In the genomic region with DNA sequence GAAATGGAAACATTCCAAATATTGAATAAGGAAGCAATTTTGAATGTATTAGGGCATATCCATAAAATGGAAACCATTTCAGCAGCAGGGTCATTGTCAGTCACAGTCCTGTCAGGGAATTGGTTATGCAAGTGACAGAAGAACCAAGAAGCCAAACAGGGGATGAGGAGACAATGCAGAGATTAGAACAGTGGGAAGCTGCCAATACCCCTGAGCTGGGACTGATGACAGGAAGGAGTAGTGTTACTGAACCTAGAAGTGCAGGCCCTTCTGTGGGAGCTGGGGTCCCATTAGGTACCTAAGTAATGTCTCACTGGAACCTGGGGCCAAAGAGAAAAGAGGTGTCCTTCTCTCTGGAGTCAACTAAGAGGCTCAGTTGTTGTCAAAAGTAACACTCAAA, we compare ENCODE assay signal across 22 cellular contexts. TPM values are rescaled to one million over a fixed set of nuclear protein-coding genes. Genes with fewer than 3 reads are reported as not detected.
DNase-seq lines count a peak whose midpoint lies in the region; ATAC-seq and TF ChIP-seq lines count a peak whose summit lies in the region.
"Had no signal": no experiment of that assay in that cellular context is flagged by ENCODE, and none has a peak within 500 bp of the region (broad histone marks: within the 10 kb centered on the region; RNA-seq: fewer than 3 reads in every experiment).

No MANE protein-coding gene starts in this region.

- peak overlapping the region; percentile 35 for H2AK5ac ChIP-seq in H9 (ENCODE audit: insufficient read length, low read length)
- H2AK5ac ChIP-seq in neuronal stem cell (ENCODE audit: low read depth, low read length), result no peak overlapping the region

- H3K4me2 ChIP-seq in H9 (ENCODE audit: insufficient read depth, insufficient read length, low read length), result no peak overlapping the region
- H3K4me2 ChIP-seq in neuronal stem cell (ENCODE audit: insufficient read depth, low read length, poor library complexity, severe bottlenecking), result no peak overlapping the region
- H3K4me2 ChIP-seq: A549; BLaER1 treated with 17β-estradiol and CSF1 and Interleukin-3, amounts not matched to agents 10 nM and 100 nM had no signal

- H2BK12ac ChIP-seq in H9 (ENCODE audit: insufficient read length, low read depth, low read length) (no peak overlapping the region), neuronal stem cell (ENCODE audit: low read length) (no peak overlapping the region)

- no peak overlapping the region for H4K91ac ChIP-seq in H9 (ENCODE audit: insufficient read length, low read depth, low read length)
- H4K91ac ChIP-seq in neuronal stem cell (ENCODE audit: low read depth, low read length, poor library complexity), result no peak overlapping the region

- no peak for TF ChIP-seq CTCF in left ventricle myocardium inferior (IDR thresholded peaks at IDR 0.05; ENCODE audit: borderline replicate concordance)
- no peak for TF ChIP-seq CTCF in H9 (conservative IDR thresholded peaks at IDR 0.05)

- H3K4ac ChIP-seq in H9 (ENCODE audit: low read depth, low read length) (no peak overlapping the region), neuronal stem cell (ENCODE audit: low read length) (no peak overlapping the region)

- H3K18ac ChIP-seq in H9 (ENCODE audit: insufficient read length, low read depth, low read length) (no peak overlapping the region), neuronal stem cell (ENCODE audit: low read length) (no peak overlapping the region)

- no peaks in the 10 kb centered on the region for H3K9me3 Mint-ChIP-seq in H9
- H3K9me3 Mint-ChIP-seq: CD4-positive, alpha-beta T cell; CD8-positive, alpha-beta memory T cell had no signal

- H4K8ac ChIP-seq in H9 (replicated peaks; ENCODE audit: insufficient read length, low read depth, low read length), result no peak overlapping the region
- H4K8ac ChIP-seq in neuronal stem cell (ENCODE audit: low read depth, low read length), result peak overlapping the region; percentile 65

- H3K4me3 ChIP-seq in left ventricle myocardium inferior, result no peak overlapping the region
- H3K4me3 ChIP-seq in neuronal stem cell (ENCODE audit: low read length in 2 of 2), result no peak overlapping the region
- H3K4me3 ChIP-seq: A549; BLaER1 treated with 17β-estradiol and CSF1 and Interleukin-3, amounts not matched to agents 10 nM and 100 nM had no signal

- no peaks in the 10 kb centered on the region; the same call in 1 of the 2 replicates for H3K27me3 Mint-ChIP-seq in H9 (ENCODE audit: low read depth)
- H3K27me3 Mint-ChIP-seq: CD4-positive, alpha-beta T cell; CD8-positive, alpha-beta memory T cell had no signal

- H3K56ac ChIP-seq in H9 (ENCODE audit: insufficient read length, low read depth, low read length), result no peak overlapping the region

- H3T11ph ChIP-seq in H9 (ENCODE audit: low read length), result no peak overlapping the region

- H2AFZ ChIP-seq in H9 (ENCODE audit: low read length) (no peak overlapping the region), neuronal stem cell (ENCODE audit: low read length) (no peak overlapping the region)

- H3K27ac ChIP-seq in left ventricle myocardium inferior (replicated peaks), result no peak overlapping the region
- H3K27ac ChIP-seq in H9 (ENCODE audit: insufficient read length, low read depth, low read length), result no peak overlapping the region
- H3K27ac ChIP-seq in neuronal stem cell (replicated peaks; ENCODE audit: low read length), result no peak overlapping the region
- H3K27ac ChIP-seq: A549; BLaER1 treated with 17β-estradiol and CSF1 and Interleukin-3, amounts not matched to agents 10 nM and 100 nM had no signal

- H3K27me3 ChIP-seq in left ventricle myocardium inferior (ENCODE audit: low read depth), result no peaks in the 10 kb centered on the region
- H3K27me3 ChIP-seq in H9 (ENCODE audit: insufficient read depth, low read length), result no peaks in the 10 kb centered on the region
- no peaks in the 10 kb centered on the region for H3K27me3 ChIP-seq in neuronal stem cell (ENCODE audit: control insufficient read depth in 3 of 3, insufficient read depth in 3 of 3, low read depth in 1 of 3, low read length in 3 of 3)
- H3K27me3 ChIP-seq: BE2C; BLaER1 treated with 17β-estradiol and CSF1 and Interleukin-3, amounts not matched to agents 10 nM and 100 nM had no signal

- H3K9me3 ChIP-seq in left ventricle myocardium inferior (replicated peaks) (peaks cover under 1% of the 10 kb centered on the region), H9 (ENCODE audit: control insufficient read depth, low read depth, low read length) (no peaks in the 10 kb centered on the region), neuronal stem cell (replicated peaks in 1 of 2; ENCODE audit: control insufficient read depth in 2 of 2, insufficient read depth in 1 of 2, low read depth in 1 of 2, low read length in 2 of 2) (no peaks in the 10 kb centered on the region)
- H3K9me3 ChIP-seq: A549; BE2C; BLaER1 treated with 17β-estradiol and CSF1 and Interleukin-3, amounts not matched to agents 10 nM and 100 nM had no signal

- no peaks in the 10 kb centered on the region for H3K23me2 ChIP-seq in H9 (ENCODE audit: insufficient read length, low read depth, low read length, poor library complexity, severe bottlenecking)

- H4K5ac ChIP-seq in H9 (ENCODE audit: insufficient read length, low read depth, low read length), result no peak overlapping the region

- H2BK20ac ChIP-seq in H9 (ENCODE audit: low read depth, low read length, poor library complexity, severe bottlenecking), result no peak overlapping the region

- H3K4me1 ChIP-seq in left ventricle myocardium inferior (no peaks in the 10 kb centered on the region), H9 (ENCODE audit: insufficient read depth, low read length) (no peaks in the 10 kb centered on the region), neuronal stem cell (ENCODE audit: control insufficient read depth in 2 of 2, insufficient read depth in 1 of 2, low read depth in 1 of 2, low read length in 2 of 2) (peaks cover 11 to 18% of the 10 kb centered on the region in 2 donors)
- H3K4me1 ChIP-seq: A549; BE2C; BLaER1 treated with 17β-estradiol and CSF1 and Interleukin-3, amounts not matched to agents 10 nM and 100 nM had no signal

- peak overlapping the region in 1 of 3 experiments; percentile 28; a peak in 1 of 7 replicates for H3K27ac Mint-ChIP-seq in H9
- H3K27ac Mint-ChIP-seq: CD14-positive monocyte; CD4-positive, alpha-beta T cell; CD8-positive, alpha-beta memory T cell had no signal

- H2BK15ac ChIP-seq in H9 (ENCODE audit: low read depth, low read length) (no peak overlapping the region), neuronal stem cell (ENCODE audit: low read length) (no peak overlapping the region)

- H3K4me1 Mint-ChIP-seq in H9, result peaks cover 4 to 6% of the 10 kb centered on the region in 2 experiments; a peak in 2 of 4 replicates
- H3K4me1 Mint-ChIP-seq: CD14-positive monocyte; CD8-positive, alpha-beta memory T cell had no signal

- DNase-seq in Right ventricle myocardium inferior (ENCODE audit: missing footprints) (no peak), left ventricle myocardium inferior (no peak), H9 (no peak), left ventricle myocardium superior (no peak), neuronal stem cell (ENCODE audit: low spot score) (no peak), NCI-H510A treated with DMSO at 0.1 percent for 48 hours (lab: John Stamatoyannopoulos, UW) (no peak), NCI-H82 (lab: John Stamatoyannopoulos, UW) (no peak)
- DNase-seq: 8988T; ACHN; AML-193; BE2C; CD4-positive, alpha-beta T cell; CD8-positive, alpha-beta memory T cell; DMS 273 treated with DMSO at 0.1 percent for 48 hours; DMS79; EL; GDM1; GOT3; HCEC 1CT had no signal

- H3K79me2 ChIP-seq in H9 (ENCODE audit: insufficient read depth, low read length), result no peaks in the 10 kb centered on the region

- H3K36me3 ChIP-seq in left ventricle myocardium inferior (no peaks in the 10 kb centered on the region), neuronal stem cell (replicated peaks in 1 of 2; ENCODE audit: control insufficient read depth in 2 of 2, insufficient read depth in 2 of 2, low read length in 2 of 2) (no peaks in the 10 kb centered on the region)
- H3K36me3 ChIP-seq: BE2C; BLaER1 treated with 17β-estradiol and CSF1 and Interleukin-3, amounts not matched to agents 10 nM and 100 nM had no signal

- intact Hi-C loops in Right ventricle myocardium inferior (cut with DNase I) (no loop called here), left ventricle myocardium inferior (cut with micrococcal nuclease) (no loop called here), left ventricle myocardium superior (cut with micrococcal nuclease) (no loop called here)

- no peak overlapping the region for H3K4me3 Mint-ChIP-seq in H9
- H3K4me3 Mint-ChIP-seq: CD14-positive monocyte; CD4-positive, alpha-beta T cell; CD8-positive, alpha-beta memory T cell had no signal

- H3K14ac ChIP-seq in H9 (ENCODE audit: insufficient read depth, low read length), result no peak overlapping the region
- no peak overlapping the region for H3K14ac ChIP-seq in neuronal stem cell (ENCODE audit: low read length)

- H3K23ac ChIP-seq in H9 (ENCODE audit: insufficient read length, low read depth, low read length) (no peak overlapping the region), neuronal stem cell (ENCODE audit: low read depth, low read length, poor library complexity) (no peak overlapping the region)

- H3K36me3 Mint-ChIP-seq in H9 (ENCODE audit: insufficient read depth in 1 of 3, low read depth in 3 of 3), result no peaks in the 10 kb centered on the region; a peak in 1 of 7 replicates
- H3K36me3 Mint-ChIP-seq: CD14-positive monocyte; CD8-positive, alpha-beta memory T cell had no signal

- ATAC-seq in Right ventricle myocardium inferior (peak; percentile 60), left ventricle myocardium superior (peak; percentile 74)
- ATAC-seq: A549 had no signal

- no peak overlapping the region for H3K9ac ChIP-seq in H9 (ENCODE audit: extremely low read depth, insufficient read length, low read length)
- H3K9ac ChIP-seq in neuronal stem cell (ENCODE audit: low read depth, low read length, poor library complexity), result no peak overlapping the region
- H3K9ac ChIP-seq: BLaER1 treated with 17β-estradiol and CSF1 and Interleukin-3, amounts not matched to agents 10 nM and 100 nM had no signal

- H2BK120ac ChIP-seq in H9 (ENCODE audit: low read depth, low read length, poor library complexity, severe bottlenecking), result no peak overlapping the region
- H2BK120ac ChIP-seq in neuronal stem cell (ENCODE audit: low read depth, low read length), result no peak overlapping the region

- H2BK5ac ChIP-seq in H9 (ENCODE audit: insufficient read length, low read length) (no peak overlapping the region), neuronal stem cell (ENCODE audit: low read length) (no peak overlapping the region)

- no peaks in the 10 kb centered on the region for H4K20me1 ChIP-seq in H9 (ENCODE audit: control insufficient read depth, insufficient read depth, insufficient read length)
- H4K20me1 ChIP-seq: BLaER1 treated with 17β-estradiol and CSF1 and Interleukin-3, amounts not matched to agents 10 nM and 100 nM had no signal

- H3K79me1 ChIP-seq in H9 (ENCODE audit: insufficient read depth, low read depth, low read length, poor library complexity, severe bottlenecking) (no peaks in the 10 kb centered on the region), neuronal stem cell (ENCODE audit: low read depth, low read length) (no peaks in the 10 kb centered on the region)

RNA-seq across cellular contexts. Expression of a gene that starts 37.6 kb away (rescaled TPM):
- total RNA-seq in Right ventricle myocardium inferior (not detected), left ventricle myocardium inferior (not detected), H9 (2021) (not detected in 2 replicates), left ventricle myocardium superior (not detected)
- not detected for polyA plus RNA-seq in neuronal stem cell (2013, experiment 1 of 2)
- polyA plus RNA-seq in neuronal stem cell (2013, experiment 2 of 2), result not detected
- total RNA-seq: CD4-positive, alpha-beta T cell; CD8-positive, alpha-beta memory T cell had no signal
- polyA plus RNA-seq: A549; CD14-positive monocyte; CD8-positive, alpha-beta memory T cell had no signal
